ENCODE assay signal across 19 cellular contexts in the genomic region with DNA sequence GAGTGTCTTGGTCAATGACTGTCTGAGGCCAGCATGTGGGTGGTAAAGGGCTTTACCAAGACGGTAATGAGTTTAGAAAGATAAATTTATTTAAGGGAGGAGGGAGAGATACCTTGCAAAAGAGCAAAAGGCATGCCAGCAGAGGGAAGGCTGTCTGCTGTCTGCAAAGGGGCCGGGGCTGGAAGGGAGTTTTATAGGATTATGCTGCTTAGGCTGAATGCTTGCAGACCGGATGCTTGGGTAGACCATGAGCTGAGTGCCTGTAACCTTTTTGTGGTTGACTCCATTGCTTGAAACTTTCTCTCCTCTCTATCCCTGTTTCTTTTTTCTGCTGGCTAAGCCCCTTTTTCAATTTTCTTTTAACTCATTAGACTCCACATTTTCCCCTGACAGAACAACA.
"Had no signal": no experiment of that assay in that cellular context is flagged by ENCODE, and none has a peak within 500 bp of the region (broad histone marks: within the 10 kb centered on the region; RNA-seq: fewer than 3 reads in every experiment).

No MANE protein-coding gene starts in this region.

- H3K4me3 ChIP-seq: SJCRH30 had no signal

- ATAC-seq: Panc1, PC-3, SK-N-SH treated with all-trans-retinoic acid at 6 μM for 48 hours had no signal

- DNase-seq: Karpas-422; KG1; MM.1S; NCI-H1092 treated with DMSO at 0.1 percent for 48 hours; NCI-H1436; NCI-H187; NCI-H2029; NCI-H2081 treated with DMSO at 0.1 percent for 48 hours; NCI-H2171; NCI-H226; NCI-H446; NCI-H510A; NCI-H526; NK-92 treated with Interleukin-12 subunit alpha and Interleukin-12 subunit beta, amount 100 ng/mL, for 24 hours; PC-3; SHP77 treated with DMSO at 0.1 percent for 48 hours; SJCRH30 had no signal
